ENCODE assay signal across 1 cellular context in the genomic region with DNA sequence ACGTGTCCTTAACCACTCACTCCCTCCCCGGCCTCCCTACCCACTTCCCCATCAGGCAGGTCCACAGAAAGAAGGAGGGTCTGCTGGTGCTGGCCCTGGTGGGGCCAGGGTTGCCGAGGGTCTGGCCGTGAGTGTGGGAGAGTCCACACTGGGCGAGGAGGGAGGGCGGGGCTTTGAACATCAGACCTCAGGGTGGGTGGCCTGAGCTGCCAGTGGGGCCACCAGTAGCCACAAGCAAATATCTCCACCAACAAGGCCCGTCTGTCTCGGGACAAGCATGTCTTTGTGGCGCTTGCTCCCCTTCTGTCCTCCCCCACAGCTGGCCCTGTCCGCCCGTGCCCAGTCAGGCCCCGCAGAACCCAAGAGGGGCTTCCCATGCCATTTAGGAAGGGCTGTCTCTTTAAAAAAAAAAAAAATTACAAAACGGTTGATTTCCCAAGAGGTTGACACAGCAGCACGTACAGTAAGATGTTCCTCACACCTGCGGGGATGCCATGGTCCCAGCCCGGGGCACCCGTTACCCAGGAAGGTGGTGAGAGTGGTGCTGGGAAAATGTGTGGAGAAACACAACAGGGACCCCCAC.
TF ChIP-seq lines count a peak whose summit lies in the region.

No MANE protein-coding gene starts in this region.

TF ChIP-seq in A549, 52 proteins besides CTCF, POLR2A, EP300 and RAD21 (continued from another document):
- TF ChIP-seq, protein P1, sequence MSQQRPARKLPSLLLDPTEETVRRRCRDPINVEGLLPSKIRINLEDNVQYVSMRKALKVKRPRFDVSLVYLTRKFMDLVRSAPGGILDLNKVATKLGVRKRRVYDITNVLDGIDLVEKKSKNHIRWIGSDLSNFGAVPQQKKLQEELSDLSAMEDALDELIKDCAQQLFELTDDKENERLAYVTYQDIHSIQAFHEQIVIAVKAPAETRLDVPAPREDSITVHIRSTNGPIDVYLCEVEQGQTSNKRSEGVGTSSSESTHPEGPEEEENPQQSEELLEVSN (IDR thresholded peaks at IDR 0.05; ENCODE audit: borderline replicate concordance, low read depth), result no peak
